In the genomic region with DNA sequence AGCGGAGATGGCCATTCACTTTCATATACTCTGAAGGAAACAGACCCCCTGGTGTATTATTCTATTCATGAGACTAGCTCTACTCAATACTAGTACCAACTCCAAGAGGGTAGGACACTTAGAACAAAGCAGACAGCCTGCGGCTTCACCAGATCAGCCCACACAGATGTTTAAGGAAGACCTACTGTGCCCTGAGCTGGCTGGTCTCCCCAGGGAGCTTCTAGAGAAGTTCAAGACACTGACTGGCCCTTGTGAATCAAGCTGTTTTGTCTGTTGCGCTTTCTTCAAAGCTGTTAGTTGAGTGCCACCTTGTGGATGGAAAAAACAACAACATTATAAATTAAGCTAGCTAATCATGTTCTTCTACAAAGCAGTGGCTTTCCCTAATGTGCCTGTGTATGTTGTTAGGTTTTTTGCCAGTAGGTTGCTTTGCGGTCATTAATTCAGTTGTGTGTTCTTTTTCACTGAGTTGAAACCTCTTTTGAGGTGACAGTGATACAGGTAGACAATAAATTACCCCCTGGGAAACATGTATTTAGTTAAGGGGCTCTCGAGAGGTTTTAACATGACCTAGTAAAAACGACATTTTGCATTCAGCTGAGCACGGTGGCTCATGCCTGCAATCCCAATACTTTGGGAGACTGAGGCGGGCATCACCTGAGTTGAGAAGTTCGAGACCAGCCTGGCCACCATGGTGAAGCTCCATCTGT, we compare ENCODE assay signal across 8 cellular contexts.
DNase-seq lines count a peak whose midpoint lies in the region; FAIRE-seq and TF ChIP-seq lines count a peak whose summit lies in the region.

No MANE protein-coding gene starts in this region.

- peak; percentile 57 for TF ChIP-seq CTCF in AG09309 (IDR thresholded peaks at IDR 0.05; ENCODE audit: control insufficient read depth, insufficient read depth, low read depth, low read length, missing control alignments)
- TF ChIP-seq CTCF in GM12873 (IDR thresholded peaks at IDR 0.05; ENCODE audit: insufficient read depth, low read depth, low read length, missing control alignments), result peak; percentile 61
- peak in 5 of 7 experiments; percentile 25 to 74 (median 49) for TF ChIP-seq CTCF in stomach (IDR thresholded peaks at IDR 0.05)

- WGBS in stomach, 5 donors, result 55 to 65% (median 58%) methylated on average over 9 of the region's 9 CpGs

- intact Hi-C loops in stomach (cut with DNase I; ENCODE audit: low total_unique reads), result no loop called here

- TF ChIP-seq POLR2A in stomach (IDR thresholded peaks at IDR 0.05), result no peak

- H3K4me3 ChIP-seq in AG09309 (ENCODE audit: control insufficient read depth, low read depth, low read length), result no peak overlapping the region
- no peak overlapping the region for H3K4me3 ChIP-seq in stomach

- no peak for TF ChIP-seq EP300 in stomach (IDR thresholded peaks at IDR 0.05)

- H3K9me3 ChIP-seq in stomach, result no peaks in the 10 kb centered on the region

- H3K27ac ChIP-seq in stomach, result peak overlapping the region in 1 of 5 donors; percentile 25

- peak; percentile 99 for FAIRE-seq in islet of Langerhans (lab: Jason Lieb, UNC)

- DNase-seq in AG09309 (ENCODE audit: low read depth) (peak; percentile 78), KBM-7 (peak; percentile 78), NOMO-1 (lab: John Stamatoyannopoulos, UW; ENCODE audit: unreplicated experiment in 2 of 2) (peak; percentile 34 to 68), brain pericyte (ENCODE audit: low read depth, low spot score) (peak; percentile 84), stomach (no peak), T-helper 9 cell (no peak)

- H3K27me3 ChIP-seq in stomach, result no peaks in the 10 kb centered on the region

- in situ Hi-C loops in KBM-7 (cut with MboI; ENCODE audit: low pct_unique_long_range_greater_than_20kb, low sequenced_read_pairs), result loop anchor here (10.0 kb wide), 1 partner anchor 183 kb away; no protein-coding TSS in a partner anchor

- H3K4me1 ChIP-seq in stomach, result peaks cover 11 to 42% (median 17%) of the 10 kb centered on the region in 4 donors

- peaks cover 0 to 33% (median 18%) of the 10 kb centered on the region in 4 donors for H3K36me3 ChIP-seq in stomach

Comparison
In these comparisons a context has a peak if more than half of its experiments do, and no peak if none do; other contexts are left out.
1. DNase-seq: peak in AG09309 (single experiment), KBM-7 (single experiment), NOMO-1 (2 of 2) and brain pericyte (single experiment); none in stomach (single experiment) and T-helper 9 cell (single experiment).
2. Peak in every context shown above with its lines, with median percentiles within 50 percentile points of each other: CTCF ChIP-seq.